Comparison of ENCODE assay signal across 16 cellular contexts in genomic region chr9:90009447-90009846, GRCh38.
A peak's percentile ranks its signal among the peaks of the same experiment; 100 is the strongest.
DNase-seq lines count a peak whose midpoint lies in the region; ATAC-seq and TF ChIP-seq lines count a peak whose summit lies in the region.
"Had no signal": no experiment of that assay in that cellular context is flagged by ENCODE, and none has a peak within 500 bp of the region (broad histone marks: within the 10 kb centered on the region; RNA-seq: fewer than 3 reads in every experiment).

No MANE protein-coding gene starts in this region.

- no peaks in the 10 kb centered on the region for H3K27me3 ChIP-seq in DND-41 (ENCODE audit: insufficient read depth, low read length, poor library complexity)

- peaks cover 0 to 5% (median 0%) of the 10 kb centered on the region in 7 donors for H3K9me3 Mint-ChIP-seq in naive B cell
- H3K9me3 Mint-ChIP-seq in activated T-helper 2 cell treated with anti-CD3 and anti-CD28 coated beads, Interferon-gamma antibody, Interleukin-2, Interleukin-4, amounts not matched to agents 10 μg/mL and 5 μg/mL and 100 μg/mL, durations not matched to agents 14 hours and 24 hours and 36 hours: no peaks in the 10 kb centered on the region
- H3K9me3 Mint-ChIP-seq: activated T-helper 17 cell treated with anti-CD3 and anti-CD28 coated beads, Interleukin-2, amount 50 U/mL, for 72 hours had no signal

- DNase-seq in DND-41: peak; percentile 21
- DNase-seq in SHP77 treated with DMSO at 0.1 percent for 48 hours (lab: John Stamatoyannopoulos, UW): peak; percentile 31
- peak; percentile 71 for DNase-seq in naive B cell
- DNase-seq in NCI-H1092 treated with DMSO at 0.1 percent for 48 hours (lab: John Stamatoyannopoulos, UW): no peak
- no peak for DNase-seq in NCI-H2107 treated with DMSO at 0.1 percent for 48 hours (lab: John Stamatoyannopoulos, UW; ENCODE audit: unreplicated experiment)
- DNase-seq in AG20443 (ENCODE audit: low spot score): no peak
- DNase-seq in activated T-helper 2 cell treated with anti-CD3 and anti-CD28 coated beads, Interferon-gamma antibody, Interleukin-2, Interleukin-4, amounts not matched to agents 10 μg/mL and 5 μg/mL and 100 μg/mL, durations not matched to agents 14 hours and 24 hours and 36 hours (ENCODE audit: low spot score): no peak
- DNase-seq: glutamatergic neuron, islet precursor cell, NCI-H1092, NCI-H345, posterior cingulate gyrus had no signal

- peak overlapping the region in 3 of 6 donors; percentile 51 to 83 (median 64) for H3K27ac Mint-ChIP-seq in naive B cell
- no peak overlapping the region for H3K27ac Mint-ChIP-seq in activated T-helper 2 cell treated with anti-CD3 and anti-CD28 coated beads, Interferon-gamma antibody, Interleukin-2, Interleukin-4, amounts not matched to agents 10 μg/mL and 5 μg/mL and 100 μg/mL, durations not matched to agents 14 hours and 24 hours and 36 hours
- H3K27ac Mint-ChIP-seq: activated T-helper 17 cell treated with anti-CD3 and anti-CD28 coated beads, Interleukin-2, amount 50 U/mL, for 72 hours had no signal

- H3K36me3 Mint-ChIP-seq in naive B cell: no peaks in the 10 kb centered on the region
- no peaks in the 10 kb centered on the region for H3K36me3 Mint-ChIP-seq in activated T-helper 2 cell treated with anti-CD3 and anti-CD28 coated beads, Interferon-gamma antibody, Interleukin-2, Interleukin-4, amounts not matched to agents 10 μg/mL and 5 μg/mL and 100 μg/mL, durations not matched to agents 14 hours and 24 hours and 36 hours (ENCODE audit: low read depth)

- peak; percentile 57 for ATAC-seq in DND-41 (ENCODE audit: insufficient read depth, low read depth)
- peak; percentile 76 for ATAC-seq in GM21786 (IDR thresholded peaks at IDR 0.05; ENCODE audit: unreplicated experiment)
- peak; percentile 97 to 98 for ATAC-seq in naive B cell (ENCODE audit: low read depth in 2 of 2)
- ATAC-seq: activated T-helper 17 cell treated with anti-CD3 and anti-CD28 coated beads, Interleukin-2, amount 50 U/mL, for 72 hours had no signal

- H3K27me3 Mint-ChIP-seq in naive B cell: no peaks in the 10 kb centered on the region
- peaks cover 21% of the 10 kb centered on the region for H3K27me3 Mint-ChIP-seq in activated T-helper 2 cell treated with anti-CD3 and anti-CD28 coated beads, Interferon-gamma antibody, Interleukin-2, Interleukin-4, amounts not matched to agents 10 μg/mL and 5 μg/mL and 100 μg/mL, durations not matched to agents 14 hours and 24 hours and 36 hours (ENCODE audit: low read depth)

- H4K20me1 ChIP-seq in DND-41 (ENCODE audit: insufficient read depth, low read length): no peaks in the 10 kb centered on the region

- no peak overlapping the region for H3K27ac ChIP-seq in DND-41 (ENCODE audit: low read length)
- H3K27ac ChIP-seq: SK-N-MC, VCaP had no signal

- H3K36me3 ChIP-seq in DND-41 (ENCODE audit: insufficient read depth, low read length): no peaks in the 10 kb centered on the region

- no peak overlapping the region for H2AFZ ChIP-seq in DND-41 (ENCODE audit: low read depth, low read length)

- peaks cover 34 to 47% (median 40%) of the 10 kb centered on the region in 3 donors for H3K4me1 Mint-ChIP-seq in naive B cell
- no peaks in the 10 kb centered on the region for H3K4me1 Mint-ChIP-seq in activated T-helper 2 cell treated with anti-CD3 and anti-CD28 coated beads, Interferon-gamma antibody, Interleukin-2, Interleukin-4, amounts not matched to agents 10 μg/mL and 5 μg/mL and 100 μg/mL, durations not matched to agents 14 hours and 24 hours and 36 hours (ENCODE audit: low read depth)
- H3K4me1 Mint-ChIP-seq: activated T-helper 17 cell treated with anti-CD3 and anti-CD28 coated beads, Interleukin-2, amount 50 U/mL, for 72 hours had no signal

- intact Hi-C loops in activated T-helper 2 cell treated with anti-CD3 and anti-CD28 coated beads, Interferon-gamma antibody, Interleukin-2, Interleukin-4, amounts not matched to agents 10 μg/mL and 5 μg/mL and 100 μg/mL, durations not matched to agents 14 hours and 24 hours and 36 hours (cut with micrococcal nuclease): no loop called here

- H3K9ac ChIP-seq in DND-41 (ENCODE audit: low read depth, low read length): no peak overlapping the region

- H3K4me2 ChIP-seq in DND-41 (ENCODE audit: insufficient read depth, low read length): no peak overlapping the region

- H3K9me3 ChIP-seq in DND-41 (ENCODE audit: insufficient read depth, low read length, severe bottlenecking): no peaks in the 10 kb centered on the region

- H3K4me3 ChIP-seq in DND-41 (ENCODE audit: low read depth in 1 of 2, low read length in 2 of 2): no peak overlapping the region
- H3K4me3 ChIP-seq: SK-N-MC had no signal

- no peaks in the 10 kb centered on the region for H3K79me2 ChIP-seq in DND-41 (ENCODE audit: insufficient read depth, low read length)

- peak overlapping the region; percentile 12 to 84 (median 64) for H3K4me3 Mint-ChIP-seq in naive B cell
- no peak overlapping the region for H3K4me3 Mint-ChIP-seq in activated T-helper 2 cell treated with anti-CD3 and anti-CD28 coated beads, Interferon-gamma antibody, Interleukin-2, Interleukin-4, amounts not matched to agents 10 μg/mL and 5 μg/mL and 100 μg/mL, durations not matched to agents 14 hours and 24 hours and 36 hours (ENCODE audit: low read depth)
- H3K4me3 Mint-ChIP-seq: activated T-helper 17 cell treated with anti-CD3 and anti-CD28 coated beads, Interleukin-2, amount 50 U/mL, for 72 hours had no signal

- H3K4me1 ChIP-seq in DND-41 (ENCODE audit: insufficient read depth, low read length): no peaks in the 10 kb centered on the region

- no peak for TF ChIP-seq CTCF in DND-41 (IDR thresholded peaks at IDR 0.05; ENCODE audit: borderline replicate concordance, extremely low read depth, low read length, poor library complexity, severe bottlenecking)

Comparison
In these comparisons a context has a peak if more than half of its experiments do, and no peak if none do; other contexts are left out.
1. DNase-seq: peak in DND-41 (single experiment), SHP77 treated with DMSO at 0.1 percent for 48 hours (single experiment) and naive B cell (single experiment); none in NCI-H1092 treated with DMSO at 0.1 percent for 48 hours (single experiment), NCI-H2107 treated with DMSO at 0.1 percent for 48 hours (single experiment), AG20443 (single experiment) and activated T-helper 2 cell treated with anti-CD3 and anti-CD28 coated beads, Interferon-gamma antibody, Interleukin-2, Interleukin-4, amounts not matched to agents 10 μg/mL and 5 μg/mL and 100 μg/mL, durations not matched to agents 14 hours and 24 hours and 36 hours (single experiment).
2. Peak in every context shown above with its lines, with median percentiles within 50 percentile points of each other: ATAC-seq.